Comparison of ENCODE assay signal across 19 cellular contexts in genomic region chr2:179854891-179855290, GRCh38. TPM values are rescaled to one million over a fixed set of nuclear protein-coding genes. Genes with fewer than 3 reads are reported as not detected.
DNase-seq lines count a peak whose midpoint lies in the region; ATAC-seq and TF ChIP-seq lines count a peak whose summit lies in the region.
"Had no signal": no experiment of that assay in that cellular context is flagged by ENCODE, and none has a peak within 500 bp of the region (broad histone marks: within the 10 kb centered on the region; RNA-seq: fewer than 3 reads in every experiment).

No MANE protein-coding gene starts in this region.

- POLR2A ChIA-PET in HEK293 (lab: Yijun Ruan, JAX): no interaction called here
- POLR2A ChIA-PET in SK-N-SH (lab: Yijun Ruan, JAX): no interaction called here

- H3K36me3 Mint-ChIP-seq in T-helper 17 cell (ENCODE audit: low read depth): no peaks in the 10 kb centered on the region
- H3K36me3 Mint-ChIP-seq: CD4-positive, alpha-beta memory T cell had no signal

- TF ChIP-seq EP300 in SK-N-SH (IDR thresholded peaks at IDR 0.05; ENCODE audit: borderline replicate concordance in 1 of 2, low read depth in 1 of 2, low read length in 1 of 2): peak in 1 of 2 experiments; percentile 66; a peak in 1 of 4 replicates

- TF ChIP-seq CTCF in HEK293 (tag by site-specific recombination; IDR thresholded peaks at IDR 0.05) (no peak), SK-N-SH (IDR thresholded peaks at IDR 0.05) (no peak), VCaP (conservative IDR thresholded peaks at IDR 0.05) (no peak), gastrocnemius medialis (IDR thresholded peaks at IDR 0.05 in 4 of 5, conservative IDR thresholded peaks at IDR 0.05 in 1 of 5) (no peak)

- ATAC-seq in gastrocnemius medialis (no peak), GM21515 (IDR thresholded peaks at IDR 0.05; ENCODE audit: unreplicated experiment) (no peak), T-helper 17 cell (no peak), GM19455 (IDR thresholded peaks at IDR 0.05; ENCODE audit: unreplicated experiment) (no peak)
- ATAC-seq: HCT116 had no signal

- intact Hi-C loops in gastrocnemius medialis (cut with DNase I; ENCODE audit: low total_unique reads): no loop called here

- H3K9me3 ChIP-seq in HEK293 (ENCODE audit: control insufficient read depth, insufficient read depth, low read depth, low read length) (no peaks in the 10 kb centered on the region), SK-N-SH (0 out of 2 replicates have a peak, but pooled peaks cover 4% of the 10 kb centered on the region), gastrocnemius medialis (no peaks in the 10 kb centered on the region), T-helper 17 cell (ENCODE audit: control insufficient read depth, low read length, poor library complexity, severe bottlenecking) (no peaks in the 10 kb centered on the region)

- H3K9me2 ChIP-seq in SK-N-SH: 0 out of 2 replicates have a peak, but pooled peaks cover 4% of the 10 kb centered on the region

- H3K4me1 ChIP-seq in HEK293 (ENCODE audit: control insufficient read depth, insufficient read depth, low read length) (0 out of 2 replicates have a peak, but pooled peaks cover 6% of the 10 kb centered on the region), SK-N-SH (ENCODE audit: control insufficient read depth in 1 of 2, insufficient read depth in 2 of 2, low read depth in 1 of 2, low read length in 1 of 2) (peaks cover 0 to 2% of the 10 kb centered on the region in 2 experiments; a peak in 1 of 4 replicates), gastrocnemius medialis (no peaks in the 10 kb centered on the region)

- 8% methylated on average over 3 of the region's 3 CpGs for WGBS in SK-N-SH (ENCODE audit: low lambda C conversion rate)

- H3K4me1 Mint-ChIP-seq in T-helper 17 cell: no peaks in the 10 kb centered on the region

- TF ChIP-seq POLR2A in gastrocnemius medialis (IDR thresholded peaks at IDR 0.05): no peak

- TF ChIP-seq RAD21 in SK-N-SH (IDR thresholded peaks at IDR 0.05; ENCODE audit: low read length): no peak

- H3K4me3 ChIP-seq in HEK293 (ENCODE audit: low read depth, low read length) (no peak overlapping the region), SK-N-SH (ENCODE audit: low read depth in 2 of 2, low read length in 1 of 2) (no peak overlapping the region), gastrocnemius medialis (no peak overlapping the region)

- CTCF ChIA-PET in HEK293 (lab: Yijun Ruan, JAX) (interaction anchor here (1.0 kb wide), 2 partner anchors 9 to 44 kb away, joined by 3 to 5 read pairs; no protein-coding TSS in a partner anchor), SK-N-SH (lab: Yijun Ruan, JAX) (interaction anchor here (0.8 to 1.9 kb wide), 4 partner anchors 12 to 223 kb away, joined by 3 to 9 read pairs (median 4); no protein-coding TSS in a partner anchor)

- no peaks in the 10 kb centered on the region for H4K20me1 ChIP-seq in SK-N-SH (ENCODE audit: insufficient read depth)

- no peaks in the 10 kb centered on the region for H3K79me2 ChIP-seq in SK-N-SH (ENCODE audit: insufficient read depth)

- no peak overlapping the region for H3K27ac Mint-ChIP-seq in T-helper 17 cell
- H3K27ac Mint-ChIP-seq: CD4-positive, alpha-beta memory T cell; HFFc6 had no signal

- peak; percentile 36 for DNase-seq in SK-N-SH
- DNase-seq in superior temporal gyrus (ENCODE audit: extremely low spot score): peak; percentile 20
- no peak for DNase-seq in gastrocnemius medialis
- DNase-seq in T-helper 17 cell: no peak
- DNase-seq: Calu3; CD4-positive, alpha-beta memory T cell; COR-L47; DMS53; DMS79 treated with DMSO at 0.1 percent for 48 hours; H7; HFFc6 had no signal

- in situ Hi-C loops in gastrocnemius medialis (cut with MboI; ENCODE audit: low sequenced_read_pairs in 4 of 4): no loop called here

- H3K27me3 ChIP-seq in SK-N-SH (ENCODE audit: insufficient read depth) (peaks cover 4% of the 10 kb centered on the region; the same call in 1 of the 2 replicates), gastrocnemius medialis (no peaks in the 10 kb centered on the region)

- H3K9ac ChIP-seq in SK-N-SH: no peak overlapping the region

- no peak overlapping the region for H2AFZ ChIP-seq in SK-N-SH (ENCODE audit: low read depth)

- H3F3A ChIP-seq in SK-N-SH (replicated peaks; ENCODE audit: insufficient read depth): no peaks in the 10 kb centered on the region

- no peak overlapping the region for H3K4me2 ChIP-seq in SK-N-SH

- H3K27me3 Mint-ChIP-seq in T-helper 17 cell: peaks cover 49% of the 10 kb centered on the region

- no peaks in the 10 kb centered on the region for H3K36me3 ChIP-seq in HEK293 (ENCODE audit: control insufficient read depth in 2 of 2, insufficient read depth in 1 of 2, low read length in 2 of 2)
- H3K36me3 ChIP-seq in SK-N-SH (replicated peaks in 1 of 2; ENCODE audit: control insufficient read depth in 1 of 2, insufficient read depth in 2 of 2, low read length in 1 of 2): no peaks in the 10 kb centered on the region
- no peaks in the 10 kb centered on the region for H3K36me3 ChIP-seq in gastrocnemius medialis

- no peak overlapping the region for H3K4me3 Mint-ChIP-seq in T-helper 17 cell
- H3K4me3 Mint-ChIP-seq: CD4-positive, alpha-beta memory T cell; HFFc6 had no signal

- H3K27ac ChIP-seq in HEK293 (ENCODE audit: extremely low read depth, low read depth, low read length): no peak overlapping the region
- H3K27ac ChIP-seq in SK-N-SH (ENCODE audit: low read depth in 2 of 2, low read length in 1 of 2): no peak overlapping the region
- H3K27ac ChIP-seq in VCaP: peak overlapping the region; percentile 18; the same call in 1 of the 2 replicates
- H3K27ac ChIP-seq in gastrocnemius medialis: no peak overlapping the region

TF ChIP-seq in HEK293, 187 proteins besides CTCF, POLR2A, EP300 and RAD21:
- TF ChIP-seq PRDM6 (tag by site-specific recombination; IDR thresholded peaks at IDR 0.05) (peak; percentile 37; the same call in 1 of the 2 replicates), ZBTB20 (tag by site-specific recombination; IDR thresholded peaks at IDR 0.05) (no peak)
TF ChIP-seq in HEK293: peak in this region for 1.

TF ChIP-seq in SK-N-SH, 30 proteins besides CTCF, POLR2A, EP300 and RAD21:
- TF ChIP-seq RCOR1 (IDR thresholded peaks at IDR 0.05; ENCODE audit: low read length) (peak; percentile 74; the same call in 1 of the 2 replicates), MXI1 (IDR thresholded peaks at IDR 0.05; ENCODE audit: low read depth, low read length) (no peak), GATA2 (CRISPR knock-in tag; IDR thresholded peaks at IDR 0.05) (peak; percentile 80)

RNA-seq across cellular contexts. Expression of gene ZNF385B, which starts 6.5 kb away (rescaled TPM):
- 0.15 and 0.16 TPM in 2 replicates for polyA plus RNA-seq in SK-N-SH (2012; rRNA removed)
- polyA plus RNA-seq in SK-N-SH (2012; cell fraction: cytosol; rRNA removed): 0.12 and 0.13 TPM in 2 replicates
- polyA plus RNA-seq in SK-N-SH (2012; cell fraction: nucleus; rRNA removed): 0.12 and 0.13 TPM in 2 replicates
- total RNA-seq in gastrocnemius medialis (10 to 100 TPM in 2 of 4 donors, 1 to 10 TPM in 2; 9.7 to 24.9 (median 11.4) TPM), T-helper 17 cell (not detected)
- total RNA-seq: A172; A673; CD4-positive, alpha-beta memory T cell; Daoy had no signal
- polyA plus RNA-seq: CD4-positive, alpha-beta memory T cell had no signal

Comparison
In these comparisons a context has a peak if more than half of its experiments do, and no peak if none do; other contexts are left out.
1. DNase-seq: peak in SK-N-SH (single experiment) and superior temporal gyrus (single experiment); none in gastrocnemius medialis (0 of 2) and T-helper 17 cell (0 of 3).
2. RNA of gene ZNF385B, which starts 6.5 kb away (total RNA-seq): 9.7 to 24.9 TPM in gastrocnemius medialis; not detected in T-helper 17 cell; every median in the first group is over 4 times any median in the second.